9 cellular contexts compared by ENCODE assay signal in the genomic region with DNA sequence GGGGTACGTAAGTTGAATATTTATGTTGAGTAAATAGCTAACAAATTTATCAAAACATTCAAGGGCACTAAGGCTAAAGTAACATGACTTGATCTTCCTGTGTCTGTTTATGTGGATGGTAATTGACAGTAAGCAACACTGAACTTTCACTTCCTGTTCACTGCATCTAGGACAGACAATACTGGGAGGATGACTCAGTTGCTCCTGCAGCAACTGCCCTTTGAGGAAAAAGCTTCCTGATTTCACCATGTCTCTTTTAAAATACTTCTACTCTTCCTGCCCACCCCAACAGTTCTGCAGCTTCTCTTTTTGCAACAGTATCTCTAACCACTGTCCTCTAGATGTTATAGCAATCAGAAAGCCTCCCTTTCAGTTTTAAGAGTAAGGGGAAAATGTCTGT.
A peak's percentile ranks its signal among the peaks of the same experiment; 100 is the strongest.
DNase-seq lines count a peak whose midpoint lies in the region; ATAC-seq and TF ChIP-seq lines count a peak whose summit lies in the region.
"Had no signal": no experiment of that assay in that cellular context is flagged by ENCODE, and none has a peak within 500 bp of the region (broad histone marks: within the 10 kb centered on the region; RNA-seq: fewer than 3 reads in every experiment).

No MANE protein-coding gene starts in this region.

- H3K27ac ChIP-seq in gastroesophageal sphincter = peak overlapping the region in 1 of 4 donors; percentile 24
- H3K27ac ChIP-seq: cardiac muscle cell had no signal

- CTCF ChIA-PET in GM10248 (lab: Yijun Ruan, JAX) = interaction anchor here (1.4 kb wide), 1 partner anchor 17 kb away, joined by 3 read pairs; no protein-coding TSS in a partner anchor

- no peaks in the 10 kb centered on the region for H3K36me3 ChIP-seq in gastroesophageal sphincter
- H3K36me3 ChIP-seq: cardiac muscle cell had no signal

- H3K27me3 ChIP-seq in gastroesophageal sphincter = no peaks in the 10 kb centered on the region
- H3K27me3 ChIP-seq: cardiac muscle cell had no signal

- H3K36me3 Mint-ChIP-seq in stimulated activated naive B cell treated with anti-CD40 and anti-IgM and Interleukin-4, amounts not matched to agents 10 μg/mL and 1 μg/mL and 100 μg/mL, for 72 hours = no peaks in the 10 kb centered on the region
- no peaks in the 10 kb centered on the region for H3K36me3 Mint-ChIP-seq in activated naive CD4-positive, alpha-beta T cell treated with anti-CD3 and anti-CD28 coated beads, Interleukin-2, amount 50 U/mL, for 72 hours

- no peaks in the 10 kb centered on the region for H3K4me1 ChIP-seq in gastroesophageal sphincter

- no peaks in the 10 kb centered on the region for H3K27me3 Mint-ChIP-seq in stimulated activated naive B cell treated with anti-CD40 and anti-IgM and Interleukin-4, amounts not matched to agents 10 μg/mL and 1 μg/mL and 100 μg/mL, for 72 hours

- peak overlapping the region in 1 of 2 donors; percentile 6 for H3K4me3 Mint-ChIP-seq in stimulated activated naive B cell treated with anti-CD40 and anti-IgM and Interleukin-4, amounts not matched to agents 10 μg/mL and 1 μg/mL and 100 μg/mL, for 72 hours

- no peaks in the 10 kb centered on the region for H3K9me3 ChIP-seq in gastroesophageal sphincter

- no peak overlapping the region for H3K4me3 ChIP-seq in gastroesophageal sphincter
- H3K4me3 ChIP-seq: cardiac muscle cell had no signal

- H3K27ac Mint-ChIP-seq in stimulated activated naive B cell treated with anti-CD40 and anti-IgM and Interleukin-4, amounts not matched to agents 10 μg/mL and 1 μg/mL and 100 μg/mL, for 72 hours = no peak overlapping the region
- no peak overlapping the region for H3K27ac Mint-ChIP-seq in activated naive CD4-positive, alpha-beta T cell treated with anti-CD3 and anti-CD28 coated beads, Interleukin-2, amount 50 U/mL, for 72 hours

- TF ChIP-seq POLR2A in gastroesophageal sphincter (IDR thresholded peaks at IDR 0.05) = no peak

- DNase-seq in EH (ENCODE audit: low read depth) = peak; percentile 65
- peak; percentile 99 for DNase-seq in NOMO-1 treated with dmso at 0.1 percent for 144 hours (lab: John Stamatoyannopoulos, UW; ENCODE audit: unreplicated experiment)
- peak; percentile 3 for DNase-seq in stimulated activated naive B cell treated with anti-CD40 and anti-IgM and Interleukin-4, amounts not matched to agents 10 μg/mL and 1 μg/mL and 100 μg/mL, for 72 hours
- DNase-seq in activated naive CD4-positive, alpha-beta T cell treated with anti-CD3 and anti-CD28 coated beads, Interleukin-2, amount 50 U/mL, for 72 hours (ENCODE audit: low spot score in 2 of 2) = no peak
- no peak for DNase-seq in GM10248 (ENCODE audit: extremely low spot score)

- ATAC-seq in HG02610 (IDR thresholded peaks at IDR 0.05; ENCODE audit: unreplicated experiment) (peak; percentile 90), gastroesophageal sphincter (peak; percentile 83), HG02678 (IDR thresholded peaks at IDR 0.05; ENCODE audit: unreplicated experiment) (no peak)
- peak; percentile 90 to 94 for ATAC-seq in stimulated activated naive B cell treated with anti-CD40 and anti-IgM and Interleukin-4, amounts not matched to agents 10 μg/mL and 1 μg/mL and 100 μg/mL, for 72 hours (replicated peaks)
- no peak for ATAC-seq in activated naive CD4-positive, alpha-beta T cell treated with anti-CD3 and anti-CD28 coated beads, Interleukin-2, amount 50 U/mL, for 72 hours

- peaks cover 11 to 18% of the 10 kb centered on the region in 2 donors for H3K4me1 Mint-ChIP-seq in stimulated activated naive B cell treated with anti-CD40 and anti-IgM and Interleukin-4, amounts not matched to agents 10 μg/mL and 1 μg/mL and 100 μg/mL, for 72 hours

- WGBS in gastroesophageal sphincter (ENCODE audit: low coverage in 1 of 2), 2 donors = 38 to 81% methylated on average over 1 of the region's 1 CpG

- TF ChIP-seq EP300 in gastroesophageal sphincter (IDR thresholded peaks at IDR 0.05) = no peak

- POLR2A ChIA-PET in GM10248 (lab: Yijun Ruan, JAX) = no interaction called here

- TF ChIP-seq CTCF in gastroesophageal sphincter (IDR thresholded peaks at IDR 0.05) (no peak), GM10248 (IDR thresholded peaks at IDR 0.05; ENCODE audit: control extremely low read depth, extremely low read depth, low read depth, missing control alignments) (no peak)

- H3K9me3 Mint-ChIP-seq in stimulated activated naive B cell treated with anti-CD40 and anti-IgM and Interleukin-4, amounts not matched to agents 10 μg/mL and 1 μg/mL and 100 μg/mL, for 72 hours = peaks cover 0 to 3% of the 10 kb centered on the region in 2 donors
- peaks cover 14 to 17% of the 10 kb centered on the region in 2 donors for H3K9me3 Mint-ChIP-seq in activated naive CD4-positive, alpha-beta T cell treated with anti-CD3 and anti-CD28 coated beads, Interleukin-2, amount 50 U/mL, for 72 hours

Comparison
In these comparisons a context has a peak if more than half of its experiments do, and no peak if none do; other contexts are left out.
1. DNase-seq: peak in EH (single experiment), NOMO-1 treated with dmso at 0.1 percent for 144 hours (single experiment) and stimulated activated naive B cell treated with anti-CD40 and anti-IgM and Interleukin-4, amounts not matched to agents 10 μg/mL and 1 μg/mL and 100 μg/mL, for 72 hours (single experiment); none in activated naive CD4-positive, alpha-beta T cell treated with anti-CD3 and anti-CD28 coated beads, Interleukin-2, amount 50 U/mL, for 72 hours (0 of 2) and GM10248 (single experiment).
2. ATAC-seq: peak in HG02610 (single experiment), gastroesophageal sphincter (single experiment) and stimulated activated naive B cell treated with anti-CD40 and anti-IgM and Interleukin-4, amounts not matched to agents 10 μg/mL and 1 μg/mL and 100 μg/mL, for 72 hours (2 of 2); none in activated naive CD4-positive, alpha-beta T cell treated with anti-CD3 and anti-CD28 coated beads, Interleukin-2, amount 50 U/mL, for 72 hours (0 of 2) and HG02678 (single experiment).